Comparison of ENCODE assay signal across 8 cellular contexts in genomic region chr11:115990004-115990447, GRCh38.
A peak's percentile ranks its signal among the peaks of the same experiment; 100 is the strongest.
DNase-seq lines count a peak whose midpoint lies in the region; ATAC-seq and TF ChIP-seq lines count a peak whose summit lies in the region.

No MANE protein-coding gene starts in this region.

- no peak overlapping the region for H3K27ac ChIP-seq in mammary epithelial cell (ENCODE audit: insufficient read depth, low read depth, low read length)
- H3K27ac ChIP-seq in mesendoderm (ENCODE audit: low read depth, low read length), result no peak overlapping the region

- CTCF ChIA-PET in mammary epithelial cell (lab: Charles Lee; ENCODE audit: low non-redundant PET), result interaction anchor here (0.6 kb wide), 1 partner anchor 655 kb away, joined by 11 read pairs; no protein-coding TSS in a partner anchor

- no peak overlapping the region for H3K4ac ChIP-seq in mesendoderm (ENCODE audit: low read depth, low read length)

- in situ Hi-C loops in mammary epithelial cell (cut with MboI; ENCODE audit: low sequenced_read_pairs in 2 of 2), result no loop called here

- no peak overlapping the region for H3K56ac ChIP-seq in mesendoderm (ENCODE audit: low read length)

- WGBS in mammary epithelial cell (ENCODE audit: low coverage, missing lambda C conversion rate), result 23% methylated on average over 9 of the region's 19 CpGs
- WGBS in mesendoderm (ENCODE audit: extremely low coverage, insufficient coverage, low lambda C conversion rate), result no CpG with 5 or more reads among the region's 19 CpGs

- no TSS peak for BruUV-seq in mammary epithelial cell (replicated peaks; lab: Mats Ljungman, UMichigan)

- H4K8ac ChIP-seq in mesendoderm (ENCODE audit: low read depth, low read length), result no peak overlapping the region

- H3K79me2 ChIP-seq in mammary epithelial cell (ENCODE audit: insufficient read depth, low read length) (no peaks in the 10 kb centered on the region), mesendoderm (ENCODE audit: control insufficient read depth, insufficient read depth, low read length) (no peaks in the 10 kb centered on the region)

- H4K5ac ChIP-seq in mesendoderm (ENCODE audit: low read length), result no peak overlapping the region

- no peaks in the 10 kb centered on the region for H4K20me1 ChIP-seq in mammary epithelial cell (ENCODE audit: insufficient read depth, low read length)

- H3K23ac ChIP-seq in mesendoderm (ENCODE audit: low read length), result no peak overlapping the region

- no peaks in the 10 kb centered on the region for H3K4me1 ChIP-seq in mammary epithelial cell (ENCODE audit: insufficient read depth, low read length)
- no peaks in the 10 kb centered on the region for H3K4me1 ChIP-seq in mesendoderm (ENCODE audit: control insufficient read depth, low read depth, low read length)

- no peak overlapping the region for H2BK15ac ChIP-seq in mesendoderm (replicated peaks; ENCODE audit: low read depth)

- H2AK5ac ChIP-seq in mesendoderm (ENCODE audit: low read length), result no peak overlapping the region

- H3K79me1 ChIP-seq in mesendoderm (ENCODE audit: low read length), result no peaks in the 10 kb centered on the region

- H3K4me3 ChIP-seq in mammary epithelial cell (replicated peaks in 1 of 3; ENCODE audit: insufficient read depth in 1 of 3, low read depth in 2 of 3, low read length in 3 of 3), result peak overlapping the region in 1 of 3 experiments; percentile 31
- H3K4me3 ChIP-seq in mesendoderm (ENCODE audit: low read length), result no peak overlapping the region

- dilution Hi-C loops in mammary epithelial cell (cut with HindIII; ENCODE audit: low sequenced_read_pairs), result loop anchor here (5.0 kb wide), 1 partner anchor 107 kb away; no protein-coding TSS in a partner anchor

- ATAC-seq in HG03442 (IDR thresholded peaks at IDR 0.05; ENCODE audit: unreplicated experiment), result peak; percentile 52
- no peak for ATAC-seq in HG03025 (IDR thresholded peaks at IDR 0.05; ENCODE audit: low FRiP score, unreplicated experiment)

- H3K4me2 ChIP-seq in mammary epithelial cell (ENCODE audit: insufficient read depth, low read depth, low read length) (no peak overlapping the region), mesendoderm (ENCODE audit: low read length) (no peak overlapping the region)

- intact Hi-C loops in mammary epithelial cell (cut with micrococcal nuclease), result no loop called here

- H3K27me3 ChIP-seq in mammary epithelial cell (ENCODE audit: insufficient read depth, low read length) (no peaks in the 10 kb centered on the region), mesendoderm (ENCODE audit: insufficient read depth, low read length, poor library complexity) (no peaks in the 10 kb centered on the region)

- H3K36me3 ChIP-seq in mammary epithelial cell (ENCODE audit: insufficient read depth, low read length), result no peaks in the 10 kb centered on the region
- H3K36me3 ChIP-seq in mesendoderm (ENCODE audit: control insufficient read depth, insufficient read depth, low read length), result no peaks in the 10 kb centered on the region

- H2BK5ac ChIP-seq in mesendoderm (ENCODE audit: low read length), result no peak overlapping the region

- DNase-seq in DMS114 treated with DMSO at 0.1 percent for 48 hours (lab: John Stamatoyannopoulos, UW; ENCODE audit: unreplicated experiment) (peak; percentile 3), mammary epithelial cell (no peak), mesendoderm (peak; percentile 61), NCI-H2107 (lab: John Stamatoyannopoulos, UW) (no peak), kidney glomerular epithelial cell (lab: John Stamatoyannopoulos, UW) (no peak)
- DNase-seq in stimulated activated CD4-positive, alpha-beta T cell treated with anti-CD3 and anti-CD28 coated beads, Interleukin-1b, Interleukin-23, amount 100 ng/mL, for 48 hours, result no peak

- H2BK120ac ChIP-seq in mesendoderm (ENCODE audit: low read depth, low read length), result no peak overlapping the region

- H3K9ac ChIP-seq in mammary epithelial cell (ENCODE audit: insufficient read depth, low read length) (no peak overlapping the region), mesendoderm (ENCODE audit: low read length) (no peak overlapping the region)

- H3K18ac ChIP-seq in mesendoderm (ENCODE audit: low read length), result peak overlapping the region; percentile 8

- peak overlapping the region; percentile 62 for H2AFZ ChIP-seq in mammary epithelial cell (ENCODE audit: low read depth, low read length)

- H3K9me3 ChIP-seq in mammary epithelial cell (replicated peaks; ENCODE audit: insufficient read depth, low read length), result no peaks in the 10 kb centered on the region

- peak; percentile 54 to 76 for TF ChIP-seq CTCF in mammary epithelial cell (conservative IDR thresholded peaks at IDR 0.05 in 1 of 2, IDR thresholded peaks at IDR 0.05 in 1 of 2; ENCODE audit: extremely low read depth in 1 of 2, insufficient read depth in 1 of 2, low read depth in 1 of 2, low read length in 2 of 2)

Comparison
In these comparisons a context has a peak if more than half of its experiments do, and no peak if none do; other contexts are left out.
1. DNase-seq: peak in DMS114 treated with DMSO at 0.1 percent for 48 hours (single experiment) and mesendoderm (single experiment); none in mammary epithelial cell (single experiment), NCI-H2107 (single experiment), kidney glomerular epithelial cell (single experiment) and stimulated activated CD4-positive, alpha-beta T cell treated with anti-CD3 and anti-CD28 coated beads, Interleukin-1b, Interleukin-23, amount 100 ng/mL, for 48 hours (single experiment).